In the genomic region with DNA sequence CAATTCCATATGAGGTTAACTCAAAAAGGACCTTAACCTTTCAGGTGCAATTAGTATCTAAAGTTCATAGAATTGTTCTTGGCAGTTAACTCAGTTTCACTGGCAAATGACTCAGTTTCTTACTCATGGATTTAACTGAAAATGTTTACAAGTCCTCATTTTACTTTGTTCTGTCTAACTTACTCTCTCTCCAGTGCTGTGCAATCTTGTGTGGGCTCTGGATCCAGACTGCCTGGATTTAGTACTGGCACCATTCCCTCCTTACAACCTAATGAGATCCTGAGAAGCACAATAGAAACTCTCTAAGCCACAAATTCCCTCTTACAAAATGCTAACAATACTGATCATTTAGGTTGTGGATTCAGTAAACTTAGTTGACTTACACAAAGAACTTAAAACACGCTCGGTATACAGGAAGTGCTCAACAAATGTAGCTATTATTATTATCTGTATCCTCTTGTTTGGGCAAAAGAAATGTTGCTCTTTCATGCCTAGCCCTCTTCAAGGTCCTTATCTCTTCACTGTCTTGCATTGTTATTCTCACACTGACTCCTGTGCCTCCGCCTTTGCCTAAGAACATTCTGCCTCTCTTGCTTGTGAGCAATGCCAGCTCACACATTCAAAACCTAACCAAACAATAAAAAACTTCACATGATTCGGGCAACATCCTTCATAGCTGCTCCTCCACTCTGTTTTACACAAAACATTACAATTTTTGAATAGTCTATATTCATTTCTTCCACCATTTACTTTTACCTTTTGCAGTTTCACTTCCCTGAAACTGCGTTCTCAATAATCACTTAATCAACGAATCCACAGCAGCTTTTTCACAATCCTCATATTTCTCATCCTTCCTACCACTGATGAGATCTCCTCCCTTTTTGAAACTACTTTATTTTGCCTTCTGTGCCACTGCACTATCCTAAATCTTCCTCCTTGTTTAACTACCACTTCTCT, we compare ENCODE assay signal across 11 cellular contexts.
DNase-seq lines count a peak whose midpoint lies in the region; ATAC-seq and TF ChIP-seq lines count a peak whose summit lies in the region.
"Had no signal": no experiment of that assay in that cellular context is flagged by ENCODE, and none has a peak within 500 bp of the region (broad histone marks: within the 10 kb centered on the region; RNA-seq: fewer than 3 reads in every experiment).

No MANE protein-coding gene starts in this region.

- H3K27me3 Mint-ChIP-seq in natural killer cell (ENCODE audit: low read depth in 2 of 2), result no peaks in the 10 kb centered on the region
- H3K27me3 Mint-ChIP-seq in activated naive CD4-positive, alpha-beta T cell treated with anti-CD3 and anti-CD28 coated beads for 36 hours (ENCODE audit: low read depth), result no peaks in the 10 kb centered on the region
- H3K27me3 Mint-ChIP-seq: CD4-positive, CD25-positive, alpha-beta regulatory T cell had no signal

- TF ChIP-seq CTCF in astrocyte of the spinal cord (IDR thresholded peaks at IDR 0.05; ENCODE audit: low read depth, low read length), result no peak
- no peak for TF ChIP-seq CTCF in mucosa of descending colon (IDR thresholded peaks at IDR 0.05)
- no peak for TF ChIP-seq CTCF in natural killer cell (IDR thresholded peaks at IDR 0.05)
- no peak for TF ChIP-seq CTCF in lower lobe of right lung (IDR thresholded peaks at IDR 0.05)

- no peaks in the 10 kb centered on the region for H3K36me3 Mint-ChIP-seq in natural killer cell
- peaks cover 16% of the 10 kb centered on the region for H3K36me3 Mint-ChIP-seq in activated naive CD4-positive, alpha-beta T cell treated with anti-CD3 and anti-CD28 coated beads for 36 hours (ENCODE audit: low read depth)

- H3K9me3 Mint-ChIP-seq in natural killer cell, result no peaks in the 10 kb centered on the region
- peaks cover 2% of the 10 kb centered on the region for H3K9me3 Mint-ChIP-seq in activated naive CD4-positive, alpha-beta T cell treated with anti-CD3 and anti-CD28 coated beads for 36 hours

- H3K4me3 ChIP-seq in astrocyte of the spinal cord (ENCODE audit: low read depth, low read length) (no peak overlapping the region), mucosa of descending colon (no peak overlapping the region), lower lobe of right lung (no peak overlapping the region)

- ATAC-seq in HG02852 (IDR thresholded peaks at IDR 0.05; ENCODE audit: unreplicated experiment), result peak; percentile 33
- peak; percentile 17 for ATAC-seq in mucosa of descending colon
- ATAC-seq in natural killer cell, result no peak
- ATAC-seq in lower lobe of right lung, result no peak
- ATAC-seq: HepG2 had no signal

- H3K4me1 Mint-ChIP-seq in natural killer cell, result no peaks in the 10 kb centered on the region
- no peaks in the 10 kb centered on the region for H3K4me1 Mint-ChIP-seq in activated naive CD4-positive, alpha-beta T cell treated with anti-CD3 and anti-CD28 coated beads for 36 hours (ENCODE audit: low read depth)
- H3K4me1 Mint-ChIP-seq: CD4-positive, CD25-positive, alpha-beta regulatory T cell had no signal

- intact Hi-C loops in mucosa of descending colon (cut with DNase I, micrococcal nuclease), result no loop called here
- intact Hi-C loops in natural killer cell (cut with micrococcal nuclease), result no loop called here
- intact Hi-C loops in activated naive CD4-positive, alpha-beta T cell treated with anti-CD3 and anti-CD28 coated beads for 36 hours (cut with micrococcal nuclease), result no loop called here
- intact Hi-C loops in lower lobe of right lung (cut with DNase I), result no loop called here

- H3K36me3 ChIP-seq in mucosa of descending colon (ENCODE audit: low read depth) (no peaks in the 10 kb centered on the region), lower lobe of right lung (peaks cover 20% of the 10 kb centered on the region)

- no peak overlapping the region for H3K4me3 Mint-ChIP-seq in natural killer cell
- no peak overlapping the region for H3K4me3 Mint-ChIP-seq in activated naive CD4-positive, alpha-beta T cell treated with anti-CD3 and anti-CD28 coated beads for 36 hours
- H3K4me3 Mint-ChIP-seq: CD4-positive, CD25-positive, alpha-beta regulatory T cell had no signal

- no peaks in the 10 kb centered on the region for H3K27me3 ChIP-seq in lower lobe of right lung (ENCODE audit: low read depth)

- peaks cover 4% of the 10 kb centered on the region for H3K9me3 ChIP-seq in mucosa of descending colon
- no peaks in the 10 kb centered on the region for H3K9me3 ChIP-seq in lower lobe of right lung

- no peak overlapping the region for H3K27ac Mint-ChIP-seq in natural killer cell
- H3K27ac Mint-ChIP-seq in activated naive CD4-positive, alpha-beta T cell treated with anti-CD3 and anti-CD28 coated beads for 36 hours, result no peak overlapping the region
- H3K27ac Mint-ChIP-seq: CD4-positive, CD25-positive, alpha-beta regulatory T cell had no signal

- no peaks in the 10 kb centered on the region for H3K4me1 ChIP-seq in mucosa of descending colon (ENCODE audit: low read depth)
- no peaks in the 10 kb centered on the region for H3K4me1 ChIP-seq in lower lobe of right lung

- DNase-seq in GM03348 (ENCODE audit: low spot score), result peak; percentile 14
- DNase-seq in astrocyte of the spinal cord (ENCODE audit: low read depth, low spot score), result peak; percentile 62
- DNase-seq in mucosa of descending colon, result no peak
- DNase-seq in retina, result no peak
- no peak for DNase-seq in natural killer cell
- DNase-seq in activated naive CD4-positive, alpha-beta T cell treated with anti-CD3 and anti-CD28 coated beads for 36 hours, result no peak
- no peak for DNase-seq in lower lobe of right lung
- DNase-seq: CD4-positive, CD25-positive, alpha-beta regulatory T cell; NCI-H2081 treated with DMSO at 0.1 percent for 48 hours had no signal

- in situ Hi-C loops in astrocyte of the spinal cord (cut with HindIII; ENCODE audit: low sequenced_read_pairs), result no loop called here

- no peak overlapping the region for H3K27ac ChIP-seq in lower lobe of right lung

- CTCF ChIA-PET in activated naive CD4-positive, alpha-beta T cell treated with anti-CD3 and anti-CD28 coated beads for 36 hours (lab: Charles Lee), result interaction anchor here (1.2 kb wide), 1 partner anchor 91 kb away, joined by 3 read pairs; no protein-coding TSS in a partner anchor

Comparison
In these comparisons a context has a peak if more than half of its experiments do, and no peak if none do; other contexts are left out.
1. DNase-seq: peak in GM03348 (single experiment) and astrocyte of the spinal cord (single experiment); none in mucosa of descending colon (0 of 3), retina (single experiment), natural killer cell (single experiment), activated naive CD4-positive, alpha-beta T cell treated with anti-CD3 and anti-CD28 coated beads for 36 hours (single experiment) and lower lobe of right lung (single experiment).
2. ATAC-seq: peak in HG02852 (single experiment) and mucosa of descending colon (single experiment); none in natural killer cell (0 of 3) and lower lobe of right lung (0 of 2).